8 cellular contexts compared by ENCODE assay signal in the genomic region with DNA sequence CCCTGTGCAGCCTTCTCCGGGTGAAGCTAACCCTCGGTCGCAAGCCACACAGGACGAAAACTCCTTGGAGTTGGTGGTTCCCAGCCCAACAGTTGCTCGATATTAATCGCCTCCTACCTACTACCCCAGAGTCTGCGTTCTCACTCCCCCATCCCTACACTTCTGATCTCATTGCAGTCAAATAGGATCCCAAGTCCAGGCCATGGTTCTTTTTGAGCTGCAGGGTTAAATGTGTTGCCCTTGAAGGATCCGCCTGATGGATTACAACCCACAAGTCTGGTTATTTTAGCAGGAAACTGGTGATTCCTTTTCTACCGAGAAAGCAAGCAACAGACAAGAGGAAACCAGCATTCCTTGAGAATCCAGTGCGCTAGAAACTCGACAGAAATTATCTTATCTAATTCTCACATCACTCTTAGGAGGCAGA. TPM values are rescaled to one million over a fixed set of nuclear protein-coding genes. Genes with fewer than 3 reads are reported as not detected.
DNase-seq lines count a peak whose midpoint lies in the region; ATAC-seq and TF ChIP-seq lines count a peak whose summit lies in the region.

No MANE protein-coding gene starts in this region.

- no peaks in the 10 kb centered on the region for H3K9me3 Mint-ChIP-seq in chondrocyte (ENCODE audit: low read depth)

- peak overlapping the region; percentile 89 for H2AFZ ChIP-seq in Loucy (ENCODE audit: low read length)

- H3K9me2 ChIP-seq in Loucy (replicated peaks; ENCODE audit: low read depth, low read length), result no peaks in the 10 kb centered on the region

- peaks cover 36 to 37% (median 37%) of the 10 kb centered on the region in 11 experiments; a peak in 21 of 22 replicates for H4K20me1 ChIP-seq in BLaER1 treated with 17β-estradiol and CSF1 and Interleukin-3, amounts not matched to agents 10 nM and 100 nM
- peaks cover 35% of the 10 kb centered on the region for H4K20me1 ChIP-seq in Loucy (ENCODE audit: insufficient read depth, low read length, poor library complexity, severe bottlenecking)

- H3K4me3 ChIP-seq in BLaER1 treated with 17β-estradiol and CSF1 and Interleukin-3, amounts not matched to agents 10 nM and 100 nM, result peak overlapping the region; percentile 81 to 93 (median 90)
- H3K4me3 ChIP-seq in Loucy (ENCODE audit: low read length, poor library complexity, severe bottlenecking) (peak overlapping the region; percentile 84), mucosa of descending colon (peak overlapping the region; percentile 85)

- H3K4me1 Mint-ChIP-seq in chondrocyte (ENCODE audit: low read depth), result peaks cover 31% of the 10 kb centered on the region

- H3K4me2 ChIP-seq in BLaER1 treated with 17β-estradiol and CSF1 and Interleukin-3, amounts not matched to agents 10 nM and 100 nM, result peak overlapping the region; percentile 89 to 99 (median 93)
- H3K4me2 ChIP-seq in Loucy (ENCODE audit: low read depth, low read length, poor library complexity, severe bottlenecking), result peak overlapping the region; percentile 77

- TF ChIP-seq CTCF in Loucy (conservative IDR thresholded peaks at IDR 0.05; ENCODE audit: low read length) (no peak), chondrocyte (IDR thresholded peaks at IDR 0.05) (no peak), mucosa of descending colon (IDR thresholded peaks at IDR 0.05) (no peak)

- DNase-seq in chondrocyte (ENCODE audit: low spot score), result no peak
- DNase-seq in mucosa of descending colon, result no peak
- no peak for DNase-seq in NCI-H1105 (lab: John Stamatoyannopoulos, UW)
- DNase-seq in activated gamma-delta T cell (lab: John Stamatoyannopoulos, UW), result no peak
- no peak for DNase-seq in activated CD8-positive, alpha-beta memory T cell treated with anti-CD3 and anti-CD28 coated beads for 24 hours
- no peak for DNase-seq in activated CD4-positive, alpha-beta T cell treated with anti-CD3 and anti-CD28 coated beads for 4 hours

- H3K27ac ChIP-seq in BLaER1 treated with 17β-estradiol and CSF1 and Interleukin-3, amounts not matched to agents 10 nM and 100 nM, result peak overlapping the region; percentile 82 to 98 (median 95)

- no peaks in the 10 kb centered on the region for H3K36me3 Mint-ChIP-seq in chondrocyte (ENCODE audit: low read depth)

- peaks cover 0 to 10% (median 7%) of the 10 kb centered on the region in 11 experiments; a peak in 18 of 22 replicates for H3K36me3 ChIP-seq in BLaER1 treated with 17β-estradiol and CSF1 and Interleukin-3, amounts not matched to agents 10 nM and 100 nM
- H3K36me3 ChIP-seq in Loucy (ENCODE audit: insufficient read depth, low read length) (no peaks in the 10 kb centered on the region), mucosa of descending colon (ENCODE audit: low read depth) (no peaks in the 10 kb centered on the region)

- peaks cover 2% of the 10 kb centered on the region for H3K27me3 Mint-ChIP-seq in chondrocyte (ENCODE audit: low read depth)

- H3K27ac Mint-ChIP-seq in chondrocyte (ENCODE audit: unreplicated experiment), result peak overlapping the region; percentile 81

- H3K9ac ChIP-seq in BLaER1 treated with 17β-estradiol and CSF1 and Interleukin-3, amounts not matched to agents 10 nM and 100 nM, result peak overlapping the region; percentile 87 to 99 (median 95)
- peak overlapping the region; percentile 88 for H3K9ac ChIP-seq in Loucy (ENCODE audit: low read depth, low read length, poor library complexity, severe bottlenecking)

- intact Hi-C loops in mucosa of descending colon (cut with DNase I, micrococcal nuclease), result no loop called here

- H3K4me1 ChIP-seq in BLaER1 treated with 17β-estradiol and CSF1 and Interleukin-3, amounts not matched to agents 10 nM and 100 nM, result peaks cover 56 to 77% (median 63%) of the 10 kb centered on the region in 10 experiments
- H3K4me1 ChIP-seq in Loucy (ENCODE audit: insufficient read depth, low read length, poor library complexity, severe bottlenecking), result peaks cover 35% of the 10 kb centered on the region
- peaks cover 20% of the 10 kb centered on the region for H3K4me1 ChIP-seq in mucosa of descending colon (ENCODE audit: low read depth)

- H3K4me3 Mint-ChIP-seq in chondrocyte (ENCODE audit: unreplicated experiment), result peak overlapping the region; percentile 95

- peaks cover 41% of the 10 kb centered on the region for H3K79me2 ChIP-seq in Loucy (ENCODE audit: insufficient read depth, low read length)

- no peaks in the 10 kb centered on the region for H3F3A ChIP-seq in Loucy (ENCODE audit: low read depth)

- H3K9me3 ChIP-seq in BLaER1 treated with 17β-estradiol and CSF1 and Interleukin-3, amounts not matched to agents 10 nM and 100 nM (replicated peaks in 1 of 11), result no peaks in the 10 kb centered on the region
- H3K9me3 ChIP-seq in Loucy (ENCODE audit: insufficient read depth, low read depth, low read length), result no peaks in the 10 kb centered on the region
- no peaks in the 10 kb centered on the region for H3K9me3 ChIP-seq in mucosa of descending colon

- peaks cover 0 to 3% (median 0%) of the 10 kb centered on the region in 11 experiments; a peak in 1 of 22 replicates for H3K27me3 ChIP-seq in BLaER1 treated with 17β-estradiol and CSF1 and Interleukin-3, amounts not matched to agents 10 nM and 100 nM
- H3K27me3 ChIP-seq in Loucy (ENCODE audit: insufficient read depth, low read length, poor library complexity, severe bottlenecking), result no peaks in the 10 kb centered on the region

- peak; percentile 12 for ATAC-seq in mucosa of descending colon

RNA-seq across cellular contexts. Expression of a gene that starts 0.8 kb away (rescaled TPM):
- total RNA-seq in chondrocyte (43.5 to 46.9 TPM (median 45.0 TPM) in 3 replicates), mucosa of descending colon (10 to 100 TPM; 20.5 to 36.3 (median 27.9) TPM)

RNA-seq across cellular contexts. Expression of a gene that starts 40.1 kb away (rescaled TPM):
- total RNA-seq in chondrocyte (not detected in 3 replicates), mucosa of descending colon (10 to 100 TPM in 2 of 3 donors, 1 to 10 TPM in 1; 3.1 to 16.2 (median 14.2) TPM)
